27 cellular contexts compared by ENCODE assay signal in the genomic region with DNA sequence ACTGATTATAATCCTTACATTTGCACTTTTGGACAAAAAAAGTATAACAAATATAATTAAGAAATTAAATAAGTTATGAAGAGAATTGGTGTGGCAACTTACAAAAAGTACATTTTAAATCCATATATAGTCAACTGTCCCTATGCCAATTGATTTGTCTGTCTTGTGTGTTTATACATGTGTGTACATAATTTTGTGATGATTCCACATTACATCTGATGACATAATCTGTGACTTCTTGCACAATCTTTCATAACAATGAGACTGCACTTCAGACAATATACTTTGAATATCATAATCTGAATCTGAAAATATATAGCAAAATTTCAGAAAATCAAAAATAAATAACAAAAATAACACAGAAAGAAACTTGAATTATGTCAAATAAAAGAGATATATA.
DNase-seq lines count a peak whose midpoint lies in the region; ATAC-seq and TF ChIP-seq lines count a peak whose summit lies in the region.
"Had no signal": no experiment of that assay in that cellular context is flagged by ENCODE, and none has a peak within 500 bp of the region (broad histone marks: within the 10 kb centered on the region; RNA-seq: fewer than 3 reads in every experiment).

No MANE protein-coding gene starts in this region.

- no peak overlapping the region for H3K27ac Mint-ChIP-seq in activated naive CD4-positive, alpha-beta T cell treated with anti-CD3 and anti-CD28 coated beads for 36 hours
- H3K27ac Mint-ChIP-seq: CD4-positive, CD25-positive, alpha-beta regulatory T cell; dendritic cell treated with granulocyte-macrophage colony-stimulating factor and Interleukin-4, amounts not matched to agents 40 ng/mL and 50 ng/mL, for 4 days; HFFc6; natural killer cell treated with Interleukin-12 subunit alpha and Interleukin-12 subunit beta and Interleukin-15 and Interleukin-18, amount 100 ng/mL, for 72 hours; stimulated activated naive B cell treated with anti-CD40 and anti-IgM and Interleukin-4, amounts not matched to agents 10 μg/mL and 1 μg/mL and 100 μg/mL, for 72 hours had no signal

- H4K20me1 ChIP-seq in GM23248 (ENCODE audit: insufficient read depth) (no peaks in the 10 kb centered on the region), osteoblast (ENCODE audit: insufficient read depth, low read length) (no peaks in the 10 kb centered on the region)

- peak overlapping the region; percentile 51 for H3K4me2 ChIP-seq in GM23248 (ENCODE audit: unreplicated experiment)
- no peak overlapping the region for H3K4me2 ChIP-seq in osteoblast (ENCODE audit: insufficient read depth, low read length)

- no peaks in the 10 kb centered on the region for H3K4me1 Mint-ChIP-seq in activated naive CD4-positive, alpha-beta T cell treated with anti-CD3 and anti-CD28 coated beads for 36 hours (ENCODE audit: low read depth)
- H3K4me1 Mint-ChIP-seq: CD4-positive, CD25-positive, alpha-beta regulatory T cell; stimulated activated naive B cell treated with anti-CD40 and anti-IgM and Interleukin-4, amounts not matched to agents 10 μg/mL and 1 μg/mL and 100 μg/mL, for 72 hours had no signal

- no peak for TF ChIP-seq CTCF in osteoblast (IDR thresholded peaks at IDR 0.05; ENCODE audit: extremely low read depth, low read depth, low read length)

- H3K9ac ChIP-seq in GM23248 (peak overlapping the region; percentile 34), SK-N-MC (ENCODE audit: insufficient read length) (peak overlapping the region; percentile 3)

- in situ Hi-C loops in GM23248 (cut with MboI): no loop called here

- H3F3A ChIP-seq in GM23248 (ENCODE audit: insufficient read depth): peaks cover 31% of the 10 kb centered on the region

- H3K27ac ChIP-seq in GM23248 (peak overlapping the region; percentile 74), SK-N-MC (peak overlapping the region; percentile 96), osteoblast (ENCODE audit: low read depth, low read length) (peak overlapping the region; percentile 63)
- H3K27ac ChIP-seq: gastrocnemius medialis, left lung, ovary, thoracic aorta had no signal

- ATAC-seq in GM21515 (IDR thresholded peaks at IDR 0.05; ENCODE audit: unreplicated experiment) (no peak), GM18861 (IDR thresholded peaks at IDR 0.05; ENCODE audit: unreplicated experiment) (no peak)
- ATAC-seq: gastrocnemius medialis; left lung; natural killer cell treated with Interleukin-12 subunit alpha and Interleukin-12 subunit beta and Interleukin-15 and Interleukin-18, amount 100 ng/mL, for 72 hours; stimulated activated naive B cell treated with anti-CD40 and anti-IgM and Interleukin-4, amounts not matched to agents 10 μg/mL and 1 μg/mL and 100 μg/mL, for 72 hours had no signal

- intact Hi-C loops in activated naive CD4-positive, alpha-beta T cell treated with anti-CD3 and anti-CD28 coated beads for 36 hours (cut with micrococcal nuclease): no loop called here

- no peaks in the 10 kb centered on the region for H3K9me3 ChIP-seq in GM23248 (ENCODE audit: low read depth)
- H3K9me3 ChIP-seq in SK-N-MC (ENCODE audit: low read depth, low read length): no peaks in the 10 kb centered on the region
- no peaks in the 10 kb centered on the region for H3K9me3 ChIP-seq in osteoblast (ENCODE audit: low read depth, low read length)
- H3K9me3 ChIP-seq: gastrocnemius medialis, left lung, ovary, thoracic aorta had no signal

- H3K79me2 ChIP-seq in GM23248 (ENCODE audit: insufficient read depth): no peaks in the 10 kb centered on the region
- H3K79me2 ChIP-seq in osteoblast (ENCODE audit: insufficient read depth, low read length): no peaks in the 10 kb centered on the region

- H3K27me3 Mint-ChIP-seq in activated naive CD4-positive, alpha-beta T cell treated with anti-CD3 and anti-CD28 coated beads for 36 hours (ENCODE audit: low read depth): no peaks in the 10 kb centered on the region
- H3K27me3 Mint-ChIP-seq: CD4-positive, CD25-positive, alpha-beta regulatory T cell; dendritic cell treated with granulocyte-macrophage colony-stimulating factor and Interleukin-4, amounts not matched to agents 40 ng/mL and 50 ng/mL, for 4 days; natural killer cell treated with Interleukin-12 subunit alpha and Interleukin-12 subunit beta and Interleukin-15 and Interleukin-18, amount 100 ng/mL, for 72 hours; stimulated activated naive B cell treated with anti-CD40 and anti-IgM and Interleukin-4, amounts not matched to agents 10 μg/mL and 1 μg/mL and 100 μg/mL, for 72 hours had no signal

- no peaks in the 10 kb centered on the region for H3K36me3 Mint-ChIP-seq in activated naive CD4-positive, alpha-beta T cell treated with anti-CD3 and anti-CD28 coated beads for 36 hours (ENCODE audit: low read depth)
- H3K36me3 Mint-ChIP-seq: CD4-positive, CD25-positive, alpha-beta regulatory T cell; stimulated activated naive B cell treated with anti-CD40 and anti-IgM and Interleukin-4, amounts not matched to agents 10 μg/mL and 1 μg/mL and 100 μg/mL, for 72 hours had no signal

- H3K9me2 ChIP-seq in GM23248 (ENCODE audit: insufficient read depth): no peaks in the 10 kb centered on the region

- CTCF ChIA-PET in activated naive CD4-positive, alpha-beta T cell treated with anti-CD3 and anti-CD28 coated beads for 36 hours (lab: Charles Lee): no interaction called here

- DNase-seq in GM23248: peak; percentile 61
- no peak for DNase-seq in SK-N-MC (ENCODE audit: low read depth, low spot score)
- DNase-seq in fibroblast of gingiva (ENCODE audit: low read depth): peak; percentile 41
- no peak for DNase-seq in osteoblast (ENCODE audit: insufficient read length, low spot score, missing footprints)
- DNase-seq in activated naive CD4-positive, alpha-beta T cell treated with anti-CD3 and anti-CD28 coated beads for 36 hours: no peak
- DNase-seq: activated CD4-positive, alpha-beta T cell treated with anti-CD3 and anti-CD28 coated beads for 4 hours; activated CD8-positive, alpha-beta memory T cell treated with anti-CD3 and anti-CD28 coated beads for 24 hours; activated naive CD4-positive, alpha-beta T cell; activated T-cell treated with anti-CD3 and anti-CD28 coated beads, Interleukin-2, amount 50 U/mL, for 1 hour; amygdala; CD4-positive, CD25-positive, alpha-beta regulatory T cell; gastrocnemius medialis; HFFc6; hippocampal formation; Karpas-422; left lung; NCI-H1694; NCI-H526; ovary; retina; stimulated activated CD4-positive, alpha-beta T cell treated with anti-CD3 and anti-CD28 coated beads, Interleukin-4, amount 100 ng/mL, for 1 hour; stimulated activated naive B cell treated with anti-CD40 and anti-IgM and Interleukin-4, amounts not matched to agents 10 μg/mL and 1 μg/mL and 100 μg/mL, for 72 hours had no signal

- no peaks in the 10 kb centered on the region for H3K36me3 ChIP-seq in GM23248 (ENCODE audit: low read depth)
- no peaks in the 10 kb centered on the region for H3K36me3 ChIP-seq in SK-N-MC (ENCODE audit: insufficient read depth, low read length)
- no peaks in the 10 kb centered on the region for H3K36me3 ChIP-seq in osteoblast (ENCODE audit: insufficient read depth, low read length)
- H3K36me3 ChIP-seq: gastrocnemius medialis, left lung, ovary, thoracic aorta had no signal

- H3K4me3 ChIP-seq in GM23248 (no peak overlapping the region), SK-N-MC (no peak overlapping the region), osteoblast (ENCODE audit: insufficient read depth, low read length) (no peak overlapping the region)
- H3K4me3 ChIP-seq: gastrocnemius medialis, left lung, ovary, thoracic aorta had no signal

- no peak overlapping the region for H2AFZ ChIP-seq in GM23248
- H2AFZ ChIP-seq in osteoblast (ENCODE audit: low read length): no peak overlapping the region

- H3K4me3 Mint-ChIP-seq in activated naive CD4-positive, alpha-beta T cell treated with anti-CD3 and anti-CD28 coated beads for 36 hours: no peak overlapping the region
- H3K4me3 Mint-ChIP-seq: CD4-positive, CD25-positive, alpha-beta regulatory T cell; dendritic cell treated with granulocyte-macrophage colony-stimulating factor and Interleukin-4, amounts not matched to agents 40 ng/mL and 50 ng/mL, for 4 days; HFFc6; natural killer cell treated with Interleukin-12 subunit alpha and Interleukin-12 subunit beta and Interleukin-15 and Interleukin-18, amount 100 ng/mL, for 72 hours; stimulated activated naive B cell treated with anti-CD40 and anti-IgM and Interleukin-4, amounts not matched to agents 10 μg/mL and 1 μg/mL and 100 μg/mL, for 72 hours had no signal

- peaks cover 3% of the 10 kb centered on the region for H3K9me3 Mint-ChIP-seq in activated naive CD4-positive, alpha-beta T cell treated with anti-CD3 and anti-CD28 coated beads for 36 hours

- H3K27me3 ChIP-seq in GM23248 (replicated peaks; ENCODE audit: insufficient read depth) (no peaks in the 10 kb centered on the region), osteoblast (ENCODE audit: insufficient read depth, low read length) (no peaks in the 10 kb centered on the region)
- H3K27me3 ChIP-seq: gastrocnemius medialis, left lung, ovary had no signal

- H3K4me1 ChIP-seq in GM23248 (ENCODE audit: insufficient read depth): peaks cover 48% of the 10 kb centered on the region
- peaks cover 11% of the 10 kb centered on the region for H3K4me1 ChIP-seq in osteoblast (ENCODE audit: insufficient read depth, low read length)
- H3K4me1 ChIP-seq: gastrocnemius medialis, left lung had no signal

Comparison
In these comparisons a context has a peak if more than half of its experiments do, and no peak if none do; other contexts are left out.
1. DNase-seq: peak in GM23248 (single experiment) and fibroblast of gingiva (single experiment); none in SK-N-MC (single experiment), osteoblast (single experiment) and activated naive CD4-positive, alpha-beta T cell treated with anti-CD3 and anti-CD28 coated beads for 36 hours (single experiment).
2. Peak in every context shown above with its lines, with median percentiles within 50 percentile points of each other: H3K27ac ChIP-seq.